In the genomic region with DNA sequence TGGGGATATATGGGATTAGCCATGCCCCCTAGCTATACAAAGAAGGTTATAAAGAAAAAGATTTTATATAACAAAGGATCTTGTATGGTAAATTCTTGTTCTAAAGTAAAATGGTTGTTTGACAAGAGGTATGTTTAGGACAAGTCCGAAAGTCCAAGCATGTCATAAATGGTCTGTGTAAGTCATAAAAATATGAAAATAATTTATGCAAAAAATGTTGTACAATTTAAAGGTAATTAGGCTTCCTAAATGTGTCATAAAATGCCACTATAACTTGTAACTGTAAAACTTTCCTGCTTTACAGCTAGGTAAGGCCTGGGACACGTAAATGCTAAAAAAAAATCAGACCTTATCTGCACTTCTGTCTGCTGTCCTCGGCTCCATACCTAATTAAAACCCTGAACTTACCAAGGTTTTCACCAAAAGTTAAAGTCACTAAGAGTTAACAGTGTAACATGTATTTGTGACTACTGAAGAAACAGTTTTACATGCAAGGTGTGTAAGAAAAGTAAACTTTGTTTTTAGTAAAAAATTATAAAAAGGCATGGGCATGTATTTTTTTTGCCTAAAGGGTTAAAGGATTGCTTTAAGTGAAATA, we compare ENCODE assay signal across 1 cellular context.
TF ChIP-seq lines count a peak whose summit lies in the region.

No MANE protein-coding gene starts in this region.

TF ChIP-seq in A549, 52 proteins besides CTCF, POLR2A, EP300 and RAD21 (continued from another document):
- TF ChIP-seq, protein P1, sequence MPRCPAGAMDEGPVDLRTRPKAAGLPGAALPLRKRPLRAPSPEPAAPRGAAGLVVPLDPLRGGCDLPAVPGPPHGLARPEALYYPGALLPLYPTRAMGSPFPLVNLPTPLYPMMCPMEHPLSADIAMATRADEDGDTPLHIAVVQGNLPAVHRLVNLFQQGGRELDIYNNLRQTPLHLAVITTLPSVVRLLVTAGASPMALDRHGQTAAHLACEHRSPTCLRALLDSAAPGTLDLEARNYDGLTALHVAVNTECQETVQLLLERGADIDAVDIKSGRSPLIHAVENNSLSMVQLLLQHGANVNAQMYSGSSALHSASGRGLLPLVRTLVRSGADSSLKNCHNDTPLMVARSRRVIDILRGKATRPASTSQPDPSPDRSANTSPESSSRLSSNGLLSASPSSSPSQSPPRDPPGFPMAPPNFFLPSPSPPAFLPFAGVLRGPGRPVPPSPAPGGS (IDR thresholded peaks at IDR 0.05) = no peak
TF ChIP-seq in A549: peak in this region for 1.
